Comparison of ENCODE assay signal across 8 cellular contexts in genomic region chr6:2931970-2932748, GRCh38. TPM values are rescaled to one million over a fixed set of nuclear protein-coding genes. Genes with fewer than 3 reads are reported as not detected.
DNase-seq lines count a peak whose midpoint lies in the region; ATAC-seq and TF ChIP-seq lines count a peak whose summit lies in the region.

No MANE protein-coding gene starts in this region.

- H3K27ac ChIP-seq in heart right ventricle: peak overlapping the region in 8 of 10 donors; percentile 0 to 56 (median 44)
- H3K27ac ChIP-seq in aorta (ENCODE audit: low read depth in 1 of 2, low read length in 2 of 2): no peak overlapping the region

- DNase-seq in GF-D8 (lab: John Stamatoyannopoulos, UW) (peak; percentile 41), NCI-H1105 treated with DMSO at 0.1 percent for 48 hours (lab: John Stamatoyannopoulos, UW) (peak; percentile 81), SW 1271 (lab: John Stamatoyannopoulos, UW) (peak; percentile 41 to 72), heart right ventricle (peak; percentile 70 to 86), putamen (ENCODE audit: low spot score) (peak; percentile 82), aorta (peak; percentile 81 to 89)
- DNase-seq in activated naive CD8-positive, alpha-beta T cell treated with anti-CD3 and anti-CD28 coated beads, Interleukin-2, amount 50 U/mL, for 16 hours (ENCODE audit: low read depth, low spot score): peak; percentile 69

- H3K9me3 ChIP-seq in heart right ventricle (peaks cover 0 to 5% (median 0%) of the 10 kb centered on the region in 11 donors), aorta (ENCODE audit: control insufficient read depth, low read length) (no peaks in the 10 kb centered on the region)

- H3K36me3 ChIP-seq in heart right ventricle (no peaks in the 10 kb centered on the region), aorta (ENCODE audit: control insufficient read depth in 1 of 2, insufficient read depth in 2 of 2, low read length in 1 of 2) (no peaks in the 10 kb centered on the region)

- peak overlapping the region in 3 of 10 donors; percentile 10 to 30 (median 25) for H3K4me3 ChIP-seq in heart right ventricle
- H3K4me3 ChIP-seq in aorta (ENCODE audit: low read length in 2 of 2): no peak overlapping the region

- ATAC-seq in HG02642 (IDR thresholded peaks at IDR 0.05; ENCODE audit: poor library complexity, unreplicated experiment) (peak; percentile 90), heart right ventricle (peak; percentile 87 to 97 (median 95)), aorta (ENCODE audit: low FRiP score) (peak; percentile 85)

- 21 to 24% methylated on average over 11 of the region's 11 CpGs for WGBS in heart right ventricle, 2 donors
- 30 to 34% methylated on average over 11 of the region's 11 CpGs for WGBS in aorta, 2 donors

- TF ChIP-seq CTCF in heart right ventricle (IDR thresholded peaks at IDR 0.05): peak in 8 of 9 donors; percentile 85 to 99 (median 98)

- no peaks in the 10 kb centered on the region for H3K27me3 ChIP-seq in heart right ventricle
- no peaks in the 10 kb centered on the region for H3K27me3 ChIP-seq in aorta (ENCODE audit: control insufficient read depth in 1 of 2, insufficient read depth in 2 of 2, low read length in 1 of 2)

- intact Hi-C loops in heart right ventricle (cut with DNase I) (loop anchor here (1.0 to 10.0 kb wide), 9 partner anchors 53 to 147 kb away; no protein-coding TSS in a partner anchor), aorta (cut with DNase I) (loop anchor here (2.0 kb wide), 2 partner anchors 85 to 137 kb away; no protein-coding TSS in a partner anchor)

- peaks cover 0 to 9% (median 5%) of the 10 kb centered on the region in 9 donors for H3K4me1 ChIP-seq in heart right ventricle
- H3K4me1 ChIP-seq in aorta (ENCODE audit: control insufficient read depth in 1 of 2, insufficient read depth in 2 of 2, low read length in 2 of 2): no peaks in the 10 kb centered on the region

RNA-seq across cellular contexts. Expression of gene SERPINB9, which starts 29.1 kb away (rescaled TPM):
- 10 to 100 TPM in 1 of 10 donors, 1 to 10 TPM in 9; 3.6 to 10.9 (median 4.8) TPM for total RNA-seq in heart right ventricle
- polyA plus RNA-seq in heart right ventricle: 1 to 10 TPM; 2.2 to 3.8 TPM
- 10 to 100 TPM; 11.5 to 14.5 TPM for total RNA-seq in aorta
- polyA plus RNA-seq in aorta: 1 to 10 TPM; 4.9 to 5.4 TPM

RNA-seq across cellular contexts. Expression of gene SERPINB6, which starts 39.2 kb away (rescaled TPM):
- total RNA-seq in heart right ventricle: 100 to 1,000 TPM; 163 to 261 (median 183) TPM
- polyA plus RNA-seq in heart right ventricle: 100 to 1,000 TPM; 138 to 153 TPM
- 100 to 1,000 TPM; 111 to 132 TPM for total RNA-seq in aorta
- 100 to 1,000 TPM; 174 to 243 TPM for polyA plus RNA-seq in aorta

Comparison
In these comparisons a context has a peak if more than half of its experiments do, and no peak if none do; other contexts are left out.
1. H3K27ac ChIP-seq: peak in heart right ventricle (8 of 10); none in aorta (0 of 2).
2. Peak in every context shown above with its lines, with median percentiles within 50 percentile points of each other: DNase-seq and ATAC-seq.